Comparison of ENCODE assay signal across 9 cellular contexts in genomic region chr3:53845881-53846133, GRCh38. TPM values are rescaled to one million over a fixed set of nuclear protein-coding genes. Genes with fewer than 3 reads are reported as not detected.
DNase-seq lines count a peak whose midpoint lies in the region; ATAC-seq and TF ChIP-seq lines count a peak whose summit lies in the region.
"Had no signal": no experiment of that assay in that cellular context is flagged by ENCODE, and none has a peak within 500 bp of the region (broad histone marks: within the 10 kb centered on the region; RNA-seq: fewer than 3 reads in every experiment).

No MANE protein-coding gene starts in this region.

- peak overlapping the region; percentile 79 for H3K4me3 Mint-ChIP-seq in activated T-helper 2 cell treated with anti-CD3 and anti-CD28 coated beads, Interferon-gamma antibody, Interleukin-2, Interleukin-4, amounts not matched to agents 10 μg/mL and 5 μg/mL and 100 μg/mL, durations not matched to agents 14 hours and 24 hours and 36 hours (ENCODE audit: low read depth)

- H3K4me1 ChIP-seq in HCT116 (ENCODE audit: control insufficient read depth in 1 of 2, insufficient read depth in 2 of 2, low read length in 2 of 2) (peaks cover 39 to 51% of the 10 kb centered on the region in 2 experiments), stomach (peaks cover 28 to 57% (median 44%) of the 10 kb centered on the region in 4 donors)

- 0 to 1% (median 0%) methylated on average over 18 to 34 of the region's 34 CpGs for WGBS in stomach, 5 donors

- TF ChIP-seq RAD21 in HCT116 (IDR thresholded peaks at IDR 0.05; ENCODE audit: low read depth), result no peak

- ATAC-seq in HCT116, result no peak

- no peaks in the 10 kb centered on the region for H3K9me3 Mint-ChIP-seq in activated T-helper 2 cell treated with anti-CD3 and anti-CD28 coated beads, Interferon-gamma antibody, Interleukin-2, Interleukin-4, amounts not matched to agents 10 μg/mL and 5 μg/mL and 100 μg/mL, durations not matched to agents 14 hours and 24 hours and 36 hours

- no peak for DNase-seq in HCT116 (ENCODE audit: low read depth, low spot score)
- no peak for DNase-seq in activated T-helper 2 cell treated with anti-CD3 and anti-CD28 coated beads, Interferon-gamma antibody, Interleukin-2, Interleukin-4, amounts not matched to agents 10 μg/mL and 5 μg/mL and 100 μg/mL, durations not matched to agents 14 hours and 24 hours and 36 hours (ENCODE audit: low spot score)
- DNase-seq in iPS-NIHi7 (ENCODE audit: extremely low spot score), result peak; percentile 31
- DNase-seq in stomach, result no peak
- no peak for DNase-seq in NCI-H2029 (lab: John Stamatoyannopoulos, UW)
- no peak for DNase-seq in LoVo (ENCODE audit: low spot score)
- no peak for DNase-seq in stimulated activated CD8-positive, alpha-beta memory T cell treated with anti-CD3 and anti-CD28 coated beads, Interleukin-4, amount 100 ng/mL, for 48 hours
- no peak for DNase-seq in erythroblast (lab: John Stamatoyannopoulos, UW)

- peaks cover 46% of the 10 kb centered on the region for H3K27me3 Mint-ChIP-seq in activated T-helper 2 cell treated with anti-CD3 and anti-CD28 coated beads, Interferon-gamma antibody, Interleukin-2, Interleukin-4, amounts not matched to agents 10 μg/mL and 5 μg/mL and 100 μg/mL, durations not matched to agents 14 hours and 24 hours and 36 hours (ENCODE audit: low read depth)

- peak overlapping the region; percentile 83 for H3K9ac ChIP-seq in HCT116 (ENCODE audit: low read length)

- BruUV-seq in HCT116 (replicated peaks; lab: Mats Ljungman, UMichigan), result no TSS peak

- H3K36me3 ChIP-seq in HCT116 (ENCODE audit: control insufficient read depth in 1 of 2, insufficient read depth in 2 of 2, low read length in 2 of 2), result no peaks in the 10 kb centered on the region
- no peaks in the 10 kb centered on the region for H3K36me3 ChIP-seq in stomach

- peak overlapping the region; percentile 87 for H3K4me2 ChIP-seq in HCT116 (ENCODE audit: low read length)

- peak overlapping the region; percentile 56 for H2AFZ ChIP-seq in HCT116 (ENCODE audit: low read depth, low read length, poor library complexity, severe bottlenecking)

- H3K79me2 ChIP-seq in HCT116 (ENCODE audit: insufficient read depth, low read length), result peaks cover 6% of the 10 kb centered on the region; the same call in 1 of the 2 replicates

- H3K27ac Mint-ChIP-seq in activated T-helper 2 cell treated with anti-CD3 and anti-CD28 coated beads, Interferon-gamma antibody, Interleukin-2, Interleukin-4, amounts not matched to agents 10 μg/mL and 5 μg/mL and 100 μg/mL, durations not matched to agents 14 hours and 24 hours and 36 hours, result no peak overlapping the region

- H3K27ac ChIP-seq in HCT116 (ENCODE audit: low read depth, low read length) (peak overlapping the region; percentile 83), stomach (peak overlapping the region; percentile 85 to 91 (median 87))

- H3K4me1 Mint-ChIP-seq in activated T-helper 2 cell treated with anti-CD3 and anti-CD28 coated beads, Interferon-gamma antibody, Interleukin-2, Interleukin-4, amounts not matched to agents 10 μg/mL and 5 μg/mL and 100 μg/mL, durations not matched to agents 14 hours and 24 hours and 36 hours (ENCODE audit: low read depth), result peaks cover 22% of the 10 kb centered on the region

- H3K4me3 ChIP-seq in HCT116 (replicated peaks in 1 of 2; ENCODE audit: low read depth in 1 of 2, low read length in 2 of 2) (peak overlapping the region; percentile 45 to 72), stomach (peak overlapping the region; percentile 66 to 82 (median 74))

- TF ChIP-seq EP300 in stomach (IDR thresholded peaks at IDR 0.05), result no peak

- no peaks in the 10 kb centered on the region for H3K27me3 ChIP-seq in HCT116 (ENCODE audit: insufficient read depth, low read length)
- H3K27me3 ChIP-seq in stomach, result peaks cover 0 to 43% (median 18%) of the 10 kb centered on the region in 3 donors

- TF ChIP-seq POLR2A in HCT116 (IDR thresholded peaks at IDR 0.05; ENCODE audit: borderline replicate concordance, extremely low read depth, insufficient read depth, insufficient read length) (no peak), stomach (IDR thresholded peaks at IDR 0.05) (no peak), erythroblast (IDR thresholded peaks at IDR 0.05; ENCODE audit: low read length) (no peak)

- RAD21 ChIA-PET in HCT116 (lab: Charles Lee; ENCODE audit: low non-redundant PET in 1 of 2, low total read pairs in 2 of 2, uncharacterized antibody in 2 of 2, unreplicated experiment in 2 of 2), result no interaction called here

- H3K9me2 ChIP-seq in HCT116 (ENCODE audit: insufficient read depth), result no peaks in the 10 kb centered on the region

- TF ChIP-seq CTCF in HCT116 (IDR thresholded peaks at IDR 0.05 in 2 of 3, conservative IDR thresholded peaks at IDR 0.05 in 1 of 3; ENCODE audit: borderline replicate concordance in 1 of 3, insufficient read depth in 1 of 3, low read depth in 2 of 3, low read length in 2 of 3) (no peak), stomach (IDR thresholded peaks at IDR 0.05) (no peak)

- H4K20me1 ChIP-seq in HCT116 (ENCODE audit: insufficient read depth), result no peaks in the 10 kb centered on the region

- H3K9me3 ChIP-seq in HCT116 (ENCODE audit: control insufficient read depth in 1 of 2, insufficient read depth in 1 of 2, low read depth in 1 of 2, low read length in 2 of 2), result no peaks in the 10 kb centered on the region
- no peaks in the 10 kb centered on the region for H3K9me3 ChIP-seq in stomach

- POLR2A ChIA-PET in HCT116 (lab: Charles Lee), result interaction anchor here (1.0 to 1.7 kb wide), 2 partner anchors 17 to 46 kb away, joined by 4 read pairs; partner anchors contain the start of gene SELENOK

- peaks cover 9% of the 10 kb centered on the region for H3K36me3 Mint-ChIP-seq in activated T-helper 2 cell treated with anti-CD3 and anti-CD28 coated beads, Interferon-gamma antibody, Interleukin-2, Interleukin-4, amounts not matched to agents 10 μg/mL and 5 μg/mL and 100 μg/mL, durations not matched to agents 14 hours and 24 hours and 36 hours (ENCODE audit: low read depth)

- intact Hi-C loops in HCT116 (cut with micrococcal nuclease), result no loop called here
- intact Hi-C loops in activated T-helper 2 cell treated with anti-CD3 and anti-CD28 coated beads, Interferon-gamma antibody, Interleukin-2, Interleukin-4, amounts not matched to agents 10 μg/mL and 5 μg/mL and 100 μg/mL, durations not matched to agents 14 hours and 24 hours and 36 hours (cut with micrococcal nuclease), result loop anchor here (5.0 kb wide), 1 partner anchor 119 kb away; no protein-coding TSS in a partner anchor
- intact Hi-C loops in stomach (cut with DNase I; ENCODE audit: low total_unique reads), result no loop called here

- CTCF ChIA-PET in HCT116 (lab: Charles Lee), result no interaction called here

TF ChIP-seq in HCT116, 20 proteins besides CTCF, POLR2A, EP300 and RAD21 (continues in another document):
- TF ChIP-seq ELF1 (IDR thresholded peaks at IDR 0.05; ENCODE audit: borderline replicate concordance, low read depth) (no peak), SIN3A (IDR thresholded peaks at IDR 0.05; ENCODE audit: low read depth) (no peak), TCF7L2 (IDR thresholded peaks at IDR 0.05; ENCODE audit: borderline replicate concordance, extremely low read depth, insufficient read depth, insufficient read length) (no peak), ZFX (IDR thresholded peaks at IDR 0.05) (no peak; the same call in 1 of the 2 replicates), ATF3 (IDR thresholded peaks at IDR 0.05) (no peak), EZH2phosphoT487 (IDR thresholded peaks at IDR 0.05; ENCODE audit: borderline replicate concordance) (no peak), SRF (IDR thresholded peaks at IDR 0.05; ENCODE audit: low read depth) (no peak), POLR2AphosphoS5 (IDR thresholded peaks at IDR 0.05; ENCODE audit: low read depth, low read length) (no peak), MAX (IDR thresholded peaks at IDR 0.05) (no peak), ZNF274 (IDR thresholded peaks at IDR 0.05; ENCODE audit: low read depth, low read length) (no peak), SP1 (IDR thresholded peaks at IDR 0.05; ENCODE audit: low read depth) (no peak)

RNA-seq across cellular contexts. Expression of gene CHDH, which starts 0.4 kb away (rescaled TPM):
- 10.8 TPM for total RNA-seq in HCT116 (2021; ENCODE audit: unreplicated experiment)
- 2.4 and 2.6 TPM in 2 replicates for polyA plus RNA-seq in HCT116 (2012)
- 10.7 and 12.0 TPM in 2 replicates for total RNA-seq in activated T-helper 2 cell treated with anti-CD3 and anti-CD28 coated beads, Interferon-gamma antibody, Interleukin-2, Interleukin-4, amounts not matched to agents 10 μg/mL and 5 μg/mL and 100 μg/mL, durations not matched to agents 14 hours and 24 hours and 36 hours
- total RNA-seq in stomach, result 100 to 1,000 TPM in 1 of 5 donors, 10 to 100 TPM in 2, 1 to 10 TPM in 2; 8.2 to 385 (median 13.4) TPM
- polyA plus RNA-seq in stomach, result 1 to 10 TPM; 1.7 to 3.7 (median 3.4) TPM

RNA-seq across cellular contexts. Expression of gene IL17RB, which starts 0.6 kb away (rescaled TPM):
- 8.3 TPM for total RNA-seq in HCT116 (2021; ENCODE audit: unreplicated experiment)
- 5.0 and 7.3 TPM in 2 replicates for polyA plus RNA-seq in HCT116 (2012)
- 33.3 and 36.1 TPM in 2 replicates for total RNA-seq in activated T-helper 2 cell treated with anti-CD3 and anti-CD28 coated beads, Interferon-gamma antibody, Interleukin-2, Interleukin-4, amounts not matched to agents 10 μg/mL and 5 μg/mL and 100 μg/mL, durations not matched to agents 14 hours and 24 hours and 36 hours
- 10 to 100 TPM in 1 of 5 donors, 1 to 10 TPM in 4; 2.5 to 34.2 (median 3.5) TPM for total RNA-seq in stomach
- 1 to 10 TPM in 2 of 3 donors, under 1 TPM in 1; 0.61 to 4.5 (median 3.1) TPM for polyA plus RNA-seq in stomach
- total RNA-seq: glomerular endothelial cell had no signal

RNA-seq across cellular contexts. Expression of gene ACTR8, which starts 36.1 kb away (rescaled TPM):
- 25.5 TPM for total RNA-seq in HCT116 (2021; ENCODE audit: unreplicated experiment)
- polyA plus RNA-seq in HCT116 (2012), result 16.8 and 17.4 TPM in 2 replicates
- total RNA-seq in activated T-helper 2 cell treated with anti-CD3 and anti-CD28 coated beads, Interferon-gamma antibody, Interleukin-2, Interleukin-4, amounts not matched to agents 10 μg/mL and 5 μg/mL and 100 μg/mL, durations not matched to agents 14 hours and 24 hours and 36 hours, result 52.4 and 59.0 TPM in 2 replicates
- total RNA-seq in stomach, result 100 to 1,000 TPM in 1 of 5 donors, 10 to 100 TPM in 4; 12.5 to 171 (median 25.5) TPM
- 1 to 10 TPM; 6.7 to 9.6 (median 8.3) TPM for polyA plus RNA-seq in stomach

RNA-seq across cellular contexts. Expression of gene SELENOK, which starts 45.9 kb away (rescaled TPM):
- total RNA-seq in HCT116 (2021; ENCODE audit: unreplicated experiment), result 35.1 TPM
- 33.9 and 46.8 TPM in 2 replicates for polyA plus RNA-seq in HCT116 (2012)
- total RNA-seq in activated T-helper 2 cell treated with anti-CD3 and anti-CD28 coated beads, Interferon-gamma antibody, Interleukin-2, Interleukin-4, amounts not matched to agents 10 μg/mL and 5 μg/mL and 100 μg/mL, durations not matched to agents 14 hours and 24 hours and 36 hours, result 73.0 and 81.0 TPM in 2 replicates
- total RNA-seq in stomach, result 100 to 1,000 TPM in 1 of 5 donors, 10 to 100 TPM in 4; 19.4 to 143 (median 53.1) TPM
- 10 to 100 TPM; 83.1 to 92.9 (median 83.9) TPM for polyA plus RNA-seq in stomach
